30 cellular contexts compared by ENCODE assay signal in the genomic region with DNA sequence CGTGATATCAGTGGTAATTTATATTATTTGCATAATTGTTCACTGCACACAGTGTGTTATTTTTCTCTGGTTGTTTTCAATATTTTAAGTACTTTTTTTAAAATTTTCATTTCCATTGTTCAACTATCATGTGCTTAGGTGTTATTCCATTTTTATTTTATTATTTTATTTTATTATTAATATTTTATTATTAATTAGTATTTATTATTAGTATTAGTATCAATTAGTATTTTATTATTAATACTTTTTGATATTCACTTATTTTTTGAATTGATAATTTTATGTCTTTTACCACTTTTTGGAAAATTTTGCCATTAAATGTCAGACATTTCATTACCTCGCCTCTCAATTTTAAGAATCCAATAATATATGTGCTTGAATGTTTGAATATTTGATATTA.
"Had no signal": no experiment of that assay in that cellular context is flagged by ENCODE, and none has a peak within 500 bp of the region (broad histone marks: within the 10 kb centered on the region; RNA-seq: fewer than 3 reads in every experiment).

No MANE protein-coding gene starts in this region.

- H3K4me3 Mint-ChIP-seq: activated B cell treated with CpG ODN at 0.5 μM for 24 hours; activated CD8-positive, alpha-beta T cell treated with anti-CD3 and anti-CD28 coated beads for 36 hours; activated naive CD4-positive, alpha-beta T cell treated with anti-CD3 and anti-CD28 coated beads for 36 hours; activated naive CD4-positive, alpha-beta T cell treated with anti-CD3 and anti-CD28 coated beads, Interleukin-2, amount 50 U/mL, for 24 hours; activated naive CD8-positive, alpha-beta T cell treated with anti-CD3 and anti-CD28 coated beads for 36 hours; activated naive CD8-positive, alpha-beta T cell treated with anti-CD3 and anti-CD28 coated beads, Interleukin-2, amount 50 U/mL, for 24 hours; activated T-cell treated with anti-CD3 and anti-CD28 coated beads, Interleukin-2, amount 50 U/mL, for 4 hours; activated T-helper 17 cell treated with anti-CD3 and anti-CD28 coated beads, Interleukin-2, amount 50 U/mL, for 72 hours; brain had no signal

- ATAC-seq: activated CD4-positive, CD25-positive, alpha-beta regulatory T cell treated with anti-CD3 and anti-CD28 coated beads, Interleukin-2, amount 50 U/mL, for 24 hours; activated CD8-positive, alpha-beta T cell treated with anti-CD3 and anti-CD28 coated beads for 36 hours; activated naive CD8-positive, alpha-beta T cell treated with anti-CD3 and anti-CD28 coated beads, Interleukin-2, amount 50 U/mL, for 24 hours; activated T-cell treated with anti-CD3 and anti-CD28 coated beads, Interleukin-2, amount 50 U/mL, for 4 hours; activated T-helper 17 cell treated with anti-CD3 and anti-CD28 coated beads, Interleukin-2, amount 50 U/mL, for 72 hours; heart left ventricle had no signal

- H3K9me3 Mint-ChIP-seq: activated B cell treated with CpG ODN at 0.5 μM for 24 hours had no signal

- H3K4me3 ChIP-seq: adrenal gland, ascending aorta, breast epithelium, cardiac muscle cell, colonic mucosa, esophagus squamous epithelium, heart left ventricle had no signal

- H3K4me1 ChIP-seq: adrenal gland, ascending aorta, breast epithelium, colonic mucosa, esophagus squamous epithelium, heart left ventricle had no signal

- H3K36me3 ChIP-seq: adrenal gland, ascending aorta, breast epithelium, cardiac muscle cell, colonic mucosa, esophagus squamous epithelium, heart left ventricle had no signal

- H3K36me3 Mint-ChIP-seq: activated naive CD4-positive, alpha-beta T cell treated with anti-CD3 and anti-CD28 coated beads, Interleukin-2, amount 50 U/mL, for 24 hours; activated naive CD8-positive, alpha-beta T cell treated with anti-CD3 and anti-CD28 coated beads for 36 hours; brain had no signal

- H3K9me3 ChIP-seq: adrenal gland, colonic mucosa, esophagus squamous epithelium had no signal

- H3K27ac Mint-ChIP-seq: activated B cell treated with CpG ODN at 0.5 μM for 24 hours; activated CD8-positive, alpha-beta T cell treated with anti-CD3 and anti-CD28 coated beads for 36 hours; activated naive CD4-positive, alpha-beta T cell treated with anti-CD3 and anti-CD28 coated beads for 36 hours; activated naive CD4-positive, alpha-beta T cell treated with anti-CD3 and anti-CD28 coated beads, Interleukin-2, amount 50 U/mL, for 24 hours; activated naive CD8-positive, alpha-beta T cell treated with anti-CD3 and anti-CD28 coated beads for 36 hours; activated naive CD8-positive, alpha-beta T cell treated with anti-CD3 and anti-CD28 coated beads, Interleukin-2, amount 50 U/mL, for 24 hours; activated T-helper 17 cell treated with anti-CD3 and anti-CD28 coated beads, Interleukin-2, amount 50 U/mL, for 72 hours; brain had no signal

- FAIRE-seq: endothelial cell of umbilical vein had no signal

- H3K27ac ChIP-seq: adrenal gland, ascending aorta, breast epithelium, cardiac muscle cell, colonic mucosa, epithelial cell of prostate, esophagus squamous epithelium, heart left ventricle, VCaP had no signal

- DNase-seq: activated B cell treated with CpG ODN at 0.5 μM for 24 hours; activated CD4-positive, alpha-beta T cell treated with anti-CD3 and anti-CD28 coated beads for 48 hours; activated CD4-positive, alpha-beta T cell treated with anti-CD3 and anti-CD28 coated beads, Interleukin-2, amount 50 U/mL, for 1 hour; activated CD4-positive, alpha-beta T cell treated with anti-CD3 and anti-CD28 coated beads, Interleukin-2, amount 50 U/mL, for 48 hours; activated CD8-positive, alpha-beta memory T cell treated with anti-CD3 and anti-CD28 coated beads for 24 hours; activated CD8-positive, alpha-beta T cell treated with anti-CD3 and anti-CD28 coated beads for 36 hours; activated effector memory CD4-positive, alpha-beta T cell treated with Interleukin-2 at 50 U/mL for 16 hours; activated naive CD4-positive, alpha-beta T cell treated with anti-CD3 and anti-CD28 coated beads for 36 hours; activated naive CD8-positive, alpha-beta T cell treated with anti-CD3 and anti-CD28 coated beads for 36 hours; activated naive CD8-positive, alpha-beta T cell treated with anti-CD3 and anti-CD28 coated beads, Interleukin-2, amount 50 U/mL, for 24 hours; activated T-cell treated with anti-CD3 and anti-CD28 coated beads, Interleukin-2, amount 50 U/mL, for 4 hours; adrenal gland; central memory CD4-positive, alpha-beta T cell; cerebellar nuclear complex; colonic mucosa; effector CD8-positive, alpha-beta T cell; esophagus squamous epithelium; foreskin melanocyte; heart left ventricle; T-helper 2 cell had no signal

- H3K4me1 Mint-ChIP-seq: activated B cell treated with CpG ODN at 0.5 μM for 24 hours; activated naive CD4-positive, alpha-beta T cell treated with anti-CD3 and anti-CD28 coated beads, Interleukin-2, amount 50 U/mL, for 24 hours; activated naive CD8-positive, alpha-beta T cell treated with anti-CD3 and anti-CD28 coated beads for 36 hours; activated naive CD8-positive, alpha-beta T cell treated with anti-CD3 and anti-CD28 coated beads, Interleukin-2, amount 50 U/mL, for 24 hours; activated T-helper 17 cell treated with anti-CD3 and anti-CD28 coated beads, Interleukin-2, amount 50 U/mL, for 72 hours had no signal

- H3K27me3 ChIP-seq: adrenal gland, ascending aorta, breast epithelium, cardiac muscle cell, colonic mucosa, esophagus squamous epithelium, heart left ventricle had no signal

- H3K27me3 Mint-ChIP-seq: activated B cell treated with CpG ODN at 0.5 μM for 24 hours; activated CD8-positive, alpha-beta T cell treated with anti-CD3 and anti-CD28 coated beads for 36 hours; activated naive CD4-positive, alpha-beta T cell treated with anti-CD3 and anti-CD28 coated beads, Interleukin-2, amount 50 U/mL, for 24 hours; activated naive CD8-positive, alpha-beta T cell treated with anti-CD3 and anti-CD28 coated beads for 36 hours; activated naive CD8-positive, alpha-beta T cell treated with anti-CD3 and anti-CD28 coated beads, Interleukin-2, amount 50 U/mL, for 24 hours; activated T-helper 17 cell treated with anti-CD3 and anti-CD28 coated beads, Interleukin-2, amount 50 U/mL, for 72 hours; brain had no signal
